10 cellular contexts compared by ENCODE assay signal in the genomic region with DNA sequence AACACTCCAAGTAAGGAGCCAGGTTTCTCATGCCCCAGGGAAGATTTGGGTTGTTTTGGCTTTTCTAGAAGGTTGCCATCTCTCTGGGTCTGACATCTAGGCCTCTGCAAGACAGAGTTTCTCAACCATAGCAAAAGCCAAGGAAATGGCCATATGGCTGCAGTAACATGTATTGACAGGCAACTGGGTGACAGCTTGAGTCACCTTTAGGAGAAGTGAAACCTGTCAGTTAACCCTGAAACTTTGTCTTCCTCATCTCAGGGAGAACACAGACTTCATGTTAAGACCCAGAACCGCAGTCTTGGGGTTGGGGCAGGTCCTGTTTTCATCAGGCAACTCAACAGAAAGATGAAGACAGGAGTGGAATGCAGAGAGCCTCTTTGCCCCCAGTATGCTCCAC. TPM values are rescaled to one million over a fixed set of nuclear protein-coding genes. Genes with fewer than 3 reads are reported as not detected.
DNase-seq lines count a peak whose midpoint lies in the region; ATAC-seq and TF ChIP-seq lines count a peak whose summit lies in the region.
"Had no signal": no experiment of that assay in that cellular context is flagged by ENCODE, and none has a peak within 500 bp of the region (broad histone marks: within the 10 kb centered on the region; RNA-seq: fewer than 3 reads in every experiment).

No MANE protein-coding gene starts in this region.

- H3K36me3 Mint-ChIP-seq in neural progenitor cell, result no peaks in the 10 kb centered on the region
- H3K36me3 Mint-ChIP-seq in CD4-positive, alpha-beta T cell (ENCODE audit: low read depth), result no peaks in the 10 kb centered on the region

- H3K9me3 Mint-ChIP-seq in neural progenitor cell, result peaks cover 9% of the 10 kb centered on the region
- peaks cover 12% of the 10 kb centered on the region for H3K9me3 Mint-ChIP-seq in CD4-positive, alpha-beta T cell

- H3K27ac ChIP-seq in DOHH2 (ENCODE audit: low read depth, low read length), result peak overlapping the region; percentile 93
- peak overlapping the region; percentile 73 for H3K27ac ChIP-seq in cingulate gyrus (ENCODE audit: low read depth, low read length)
- no peak overlapping the region for H3K27ac ChIP-seq in gastrocnemius medialis
- no peak overlapping the region for H3K27ac ChIP-seq in neural progenitor cell
- H3K27ac ChIP-seq in CD4-positive, alpha-beta T cell (ENCODE audit: low read depth, low read length), result no peak overlapping the region

- no peaks in the 10 kb centered on the region for H3K4me1 Mint-ChIP-seq in neural progenitor cell
- no peaks in the 10 kb centered on the region for H3K4me1 Mint-ChIP-seq in CD4-positive, alpha-beta T cell (ENCODE audit: low read depth)

- H3K79me2 ChIP-seq in DOHH2 (ENCODE audit: control insufficient read depth, low read length) (no peaks in the 10 kb centered on the region), neural progenitor cell (ENCODE audit: low read depth) (no peaks in the 10 kb centered on the region)

- H3K4me1 ChIP-seq in DOHH2 (ENCODE audit: control insufficient read depth, low read length) (peaks cover 53% of the 10 kb centered on the region), gastrocnemius medialis (peaks cover 16 to 19% of the 10 kb centered on the region in 2 donors), neural progenitor cell (no peaks in the 10 kb centered on the region)

- H2AFZ ChIP-seq in neural progenitor cell (replicated peaks), result no peak overlapping the region

- POLR2A ChIA-PET in CD4-positive, alpha-beta T cell (lab: Charles Lee), result no interaction called here

- H3K9ac ChIP-seq in neural progenitor cell, result no peak overlapping the region

- DNase-seq in gastrocnemius medialis (no peak), neural progenitor cell (ENCODE audit: low spot score) (no peak), NCI-H1092 treated with DMSO at 0.1 percent for 48 hours (lab: John Stamatoyannopoulos, UW) (no peak)
- no peak for DNase-seq in CD4-positive, alpha-beta T cell
- DNase-seq: activated CD4-positive, alpha-beta T cell treated with anti-CD3 and anti-CD28 coated beads, Interleukin-2, amount 50 U/mL, for 48 hours; Kasumi-1 had no signal

- no peak overlapping the region for H3K27ac Mint-ChIP-seq in neural progenitor cell
- no peak overlapping the region for H3K27ac Mint-ChIP-seq in CD4-positive, alpha-beta T cell

- intact Hi-C loops in gastrocnemius medialis (cut with DNase I; ENCODE audit: low total_unique reads), result loop anchor here (10.0 kb wide), 1 partner anchor 379 kb away; no protein-coding TSS in a partner anchor
- intact Hi-C loops in CD4-positive, alpha-beta T cell (cut with DNase I, micrococcal nuclease), result no loop called here

- TF ChIP-seq POLR2A in gastrocnemius medialis (IDR thresholded peaks at IDR 0.05), result no peak

- no peaks in the 10 kb centered on the region for H3K9me2 ChIP-seq in DOHH2 (replicated peaks; ENCODE audit: control insufficient read depth, low read length)

- no peaks in the 10 kb centered on the region for H3K27me3 ChIP-seq in DOHH2 (ENCODE audit: control insufficient read depth, low read length)
- no peaks in the 10 kb centered on the region for H3K27me3 ChIP-seq in gastrocnemius medialis
- no peaks in the 10 kb centered on the region for H3K27me3 ChIP-seq in neural progenitor cell
- no peaks in the 10 kb centered on the region for H3K27me3 ChIP-seq in CD4-positive, alpha-beta T cell (ENCODE audit: control insufficient read depth, insufficient read depth, low read length)

- H3K27me3 Mint-ChIP-seq in neural progenitor cell (ENCODE audit: insufficient read depth, low read depth), result no peaks in the 10 kb centered on the region
- peaks cover 14% of the 10 kb centered on the region for H3K27me3 Mint-ChIP-seq in CD4-positive, alpha-beta T cell

- H3K4me3 Mint-ChIP-seq in neural progenitor cell, result no peak overlapping the region
- no peak overlapping the region for H3K4me3 Mint-ChIP-seq in CD4-positive, alpha-beta T cell

- H3K36me3 ChIP-seq in DOHH2 (ENCODE audit: control insufficient read depth, low read length) (peaks cover 14% of the 10 kb centered on the region), gastrocnemius medialis (no peaks in the 10 kb centered on the region), neural progenitor cell (no peaks in the 10 kb centered on the region)

- peak overlapping the region; percentile 67 for H3K4me3 ChIP-seq in DOHH2 (ENCODE audit: low read length)
- H3K4me3 ChIP-seq in gastrocnemius medialis, result no peak overlapping the region
- H3K4me3 ChIP-seq in neural progenitor cell, result no peak overlapping the region

- ATAC-seq in GM19452 (IDR thresholded peaks at IDR 0.05; ENCODE audit: unreplicated experiment) (peak; percentile 97), HG03139 (IDR thresholded peaks at IDR 0.05; ENCODE audit: unreplicated experiment) (peak; percentile 95), gastrocnemius medialis (no peak)
- no peak for ATAC-seq in CD4-positive, alpha-beta T cell (ENCODE audit: poor library complexity)

- H3K9me3 ChIP-seq in DOHH2 (ENCODE audit: control insufficient read depth, insufficient read depth, low read length) (peaks cover 11% of the 10 kb centered on the region; the same call in 1 of the 2 replicates), gastrocnemius medialis (peaks cover 0 to 5% (median 0%) of the 10 kb centered on the region in 3 donors), neural progenitor cell (ENCODE audit: low read depth) (no peaks in the 10 kb centered on the region)
- H3K9me3 ChIP-seq in CD4-positive, alpha-beta T cell (ENCODE audit: control insufficient read depth, low read length), result peaks cover 18% of the 10 kb centered on the region

- CTCF ChIA-PET in CD4-positive, alpha-beta T cell (lab: Charles Lee), result interaction anchor here (0.5 to 0.8 kb wide), 2 partner anchors 16 to 367 kb away, joined by 3 to 4 read pairs; no protein-coding TSS in a partner anchor

- H4K20me1 ChIP-seq in DOHH2 (ENCODE audit: control insufficient read depth, insufficient read depth, low read depth, low read length) (no peaks in the 10 kb centered on the region), neural progenitor cell (ENCODE audit: low read depth) (no peaks in the 10 kb centered on the region)

- H3F3A ChIP-seq in DOHH2 (ENCODE audit: control insufficient read depth, insufficient read depth) (peaks cover 9% of the 10 kb centered on the region), neural progenitor cell (ENCODE audit: low read depth) (no peaks in the 10 kb centered on the region)

- in situ Hi-C loops in gastrocnemius medialis (cut with MboI; ENCODE audit: low sequenced_read_pairs in 4 of 4), result no loop called here

- H3K4me2 ChIP-seq in DOHH2 (ENCODE audit: low read length), result peak overlapping the region; percentile 74
- H3K4me2 ChIP-seq in neural progenitor cell, result no peak overlapping the region

- no peak for TF ChIP-seq CTCF in DOHH2 (IDR thresholded peaks at IDR 0.05; ENCODE audit: low read depth, low read length, poor library complexity, severe bottlenecking)
- TF ChIP-seq CTCF in gastrocnemius medialis (IDR thresholded peaks at IDR 0.05 in 4 of 5, conservative IDR thresholded peaks at IDR 0.05 in 1 of 5), result no peak
- no peak for TF ChIP-seq CTCF in neural progenitor cell (IDR thresholded peaks at IDR 0.05)
- TF ChIP-seq CTCF in CD4-positive, alpha-beta T cell (IDR thresholded peaks at IDR 0.05), result no peak

RNA-seq across cellular contexts. Expression of a gene that starts 46.0 kb away (rescaled TPM):
- total RNA-seq in gastrocnemius medialis (1 to 10 TPM; 3.0 to 7.1 (median 5.8) TPM), neural progenitor cell (ENCODE audit: low replicate concordance) (4.8 and 5.4 TPM in 2 replicates)
- total RNA-seq in CD4-positive, alpha-beta T cell, result 1 to 10 TPM in 1 of 2 experiments, under 1 TPM in 1; 0.95 to 1.3 TPM

Comparison
In these comparisons a context has a peak if more than half of its experiments do, and no peak if none do; other contexts are left out.
1. H3K27ac ChIP-seq: peak in DOHH2 (single experiment) and cingulate gyrus (single experiment); none in gastrocnemius medialis (0 of 4), neural progenitor cell (single experiment) and CD4-positive, alpha-beta T cell (single experiment).
2. ATAC-seq: peak in GM19452 (single experiment) and HG03139 (single experiment); none in gastrocnemius medialis (0 of 2) and CD4-positive, alpha-beta T cell (single experiment).